ENCODE assay signal across 1 cellular context in the genomic region with DNA sequence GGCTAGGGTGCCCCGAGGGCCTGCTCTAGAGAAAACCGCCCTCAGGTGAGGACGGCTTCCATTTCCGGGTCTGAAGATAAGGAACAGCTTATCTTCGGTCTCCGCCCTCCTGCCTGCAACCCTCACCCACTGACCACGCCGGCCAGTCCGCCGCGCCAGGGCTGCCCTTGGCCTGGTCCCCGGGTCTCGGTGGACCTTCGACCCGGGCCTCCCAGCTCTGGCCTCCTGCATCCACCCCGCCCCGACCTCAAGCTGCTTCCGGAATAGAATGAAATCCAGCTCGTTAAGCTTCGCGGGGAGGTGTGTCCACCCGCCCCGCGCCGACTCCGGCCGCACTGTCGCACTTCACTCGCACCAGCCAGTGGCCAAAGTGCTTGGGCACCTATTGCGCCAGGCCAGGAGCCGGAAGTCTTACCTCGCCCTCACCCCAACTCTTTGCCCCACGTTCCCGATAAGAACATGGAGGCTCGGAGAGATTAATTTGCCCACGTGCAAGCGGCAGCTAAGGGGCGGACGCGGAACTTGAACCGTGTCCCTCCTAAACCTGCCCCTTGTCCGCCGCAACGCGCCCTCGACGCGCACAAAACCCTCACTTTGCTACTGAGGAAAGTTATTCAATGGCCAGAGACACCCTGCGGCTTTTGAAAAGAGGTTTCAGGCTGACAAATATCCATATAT.
TF ChIP-seq lines count a peak whose summit lies in the region.

No MANE protein-coding gene starts in this region.

TF ChIP-seq in HCT116, 20 proteins besides CTCF, POLR2A, EP300 and RAD21 (continued from another document):
- TF ChIP-seq EZH2phosphoT487 (IDR thresholded peaks at IDR 0.05; ENCODE audit: borderline replicate concordance): no peak
- TF ChIP-seq TCF7L2 (IDR thresholded peaks at IDR 0.05; ENCODE audit: borderline replicate concordance, extremely low read depth, insufficient read depth, insufficient read length): no peak
- no peak; the same call in 1 of the 2 replicates for TF ChIP-seq CEBPB (IDR thresholded peaks at IDR 0.05; ENCODE audit: low read depth)
- no peak for TF ChIP-seq REST (IDR thresholded peaks at IDR 0.05; ENCODE audit: low read depth)
- TF ChIP-seq FOSL1 (IDR thresholded peaks at IDR 0.05; ENCODE audit: low read depth): no peak
- no peak for TF ChIP-seq ZNF274 (IDR thresholded peaks at IDR 0.05; ENCODE audit: low read depth, low read length)
- no peak for TF ChIP-seq EGR1 (IDR thresholded peaks at IDR 0.05; ENCODE audit: low read depth)
- TF ChIP-seq POLR2AphosphoS5 (IDR thresholded peaks at IDR 0.05; ENCODE audit: low read depth, low read length): peak; percentile 75
